7 cellular contexts compared by ENCODE assay signal in the genomic region with DNA sequence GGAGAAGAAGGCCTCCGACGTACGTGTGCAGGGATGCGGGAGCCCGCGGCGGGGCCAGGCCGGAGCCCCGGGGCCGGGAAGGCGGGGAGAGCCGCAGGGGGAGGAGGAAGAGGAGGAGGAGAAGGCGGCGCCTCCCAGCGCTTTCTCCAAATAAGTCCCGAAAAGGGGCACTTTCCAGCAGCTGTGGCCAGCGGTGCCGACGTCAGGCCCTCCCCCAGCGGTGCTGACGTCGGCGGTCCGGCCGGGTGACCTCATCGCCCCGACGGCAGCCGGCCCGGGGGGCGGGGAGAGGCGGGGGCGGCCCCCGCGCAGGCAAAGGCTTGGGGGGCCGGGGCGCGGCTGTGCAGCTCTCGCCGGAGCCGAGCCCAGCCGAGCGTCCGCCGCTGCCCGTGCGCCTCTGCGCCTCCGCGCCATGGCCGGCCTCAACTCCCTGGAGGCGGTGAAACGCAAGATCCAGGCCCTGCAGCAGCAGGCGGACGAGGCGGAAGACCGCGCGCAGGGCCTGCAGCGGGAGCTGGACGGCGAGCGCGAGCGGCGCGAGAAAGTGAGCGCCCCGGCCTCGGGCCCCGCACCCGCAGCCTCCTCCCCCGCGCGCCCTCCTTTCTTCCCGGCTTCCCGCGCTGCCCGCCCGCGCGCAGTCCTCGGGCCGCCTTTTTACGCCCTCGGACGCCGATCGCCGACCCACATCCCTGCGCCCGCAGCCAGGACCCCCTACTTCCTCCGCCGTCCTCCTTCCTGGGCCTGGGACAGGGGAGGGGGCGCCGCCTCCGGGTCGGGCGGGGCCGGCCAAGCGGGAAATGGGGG. TPM values are rescaled to one million over a fixed set of nuclear protein-coding genes. Genes with fewer than 3 reads are reported as not detected.
A peak's percentile ranks its signal among the peaks of the same experiment; 100 is the strongest.
DNase-seq lines count a peak whose midpoint lies in the region; ATAC-seq and TF ChIP-seq lines count a peak whose summit lies in the region.

Gene TPM4 (plus strand): TSS at position 342 of the 804 bp plus-strand sequence. CDS start 71 bp downstream, at position 413.

- peak within 1 kb of the TSS; percentile 99 for H3K27ac Mint-ChIP-seq in chondrocyte (ENCODE audit: unreplicated experiment)

- H3K36me3 Mint-ChIP-seq in chondrocyte (ENCODE audit: low read depth), result peaks cover 15% of the 10 kb centered on the region

- DNase-seq in GM13977 (ENCODE audit: low spot score) (peak; percentile 94), NCI-H2171 (lab: John Stamatoyannopoulos, UW) (peak; percentile 41), chondrocyte (ENCODE audit: low spot score) (peak; percentile 97), kidney glomerular epithelial cell (lab: John Stamatoyannopoulos, UW) (peak; percentile 71)
- peak; percentile 85 for DNase-seq in activated CD4-positive, alpha-beta T cell treated with anti-CD3 and anti-CD28 coated beads for 1 hour
- DNase-seq in stimulated activated CD4-positive, alpha-beta T cell treated with anti-CD3 and anti-CD28 coated beads, Interleukin-15, amount 100 ng/mL, for 24 hours, result peak; percentile 95

- H3K4me1 Mint-ChIP-seq in chondrocyte (ENCODE audit: low read depth), result peaks cover 61% of the 10 kb centered on the region

- H3K27me3 Mint-ChIP-seq in chondrocyte (ENCODE audit: low read depth), result no peaks in the 10 kb centered on the region

- peak within 1 kb of the TSS; percentile 97 for H3K4me3 Mint-ChIP-seq in chondrocyte (ENCODE audit: unreplicated experiment)

- TF ChIP-seq CTCF in GM13977 (IDR thresholded peaks at IDR 0.05; ENCODE audit: extremely low read depth, insufficient read depth, missing control alignments), result no peak
- no peak for TF ChIP-seq CTCF in chondrocyte (IDR thresholded peaks at IDR 0.05)

- H3K9me3 Mint-ChIP-seq in chondrocyte (ENCODE audit: low read depth), result no peaks in the 10 kb centered on the region

- in situ Hi-C loops in GM13977 (cut with MboI; ENCODE audit: low pct_unique_long_range_greater_than_20kb, low sequenced_read_pairs, unreplicated experiment), result no loop called here

- peak; percentile 66 for ATAC-seq in HG02642 (IDR thresholded peaks at IDR 0.05; ENCODE audit: poor library complexity, unreplicated experiment)

RNA-seq across cellular contexts. Expression of gene TPM4, which starts in this region (rescaled TPM):
- 774 to 1,188 TPM (median 1,175 TPM) in 3 replicates for total RNA-seq in chondrocyte

Comparison
In these comparisons a context has a peak if more than half of its experiments do, and no peak if none do; other contexts are left out.
1. Peak in every context shown above with its lines: DNase-seq and ATAC-seq.
2. DNase-seq: peak in every context shown above with its lines; median percentile 97 in chondrocyte; 95 in stimulated activated CD4-positive, alpha-beta T cell treated with anti-CD3 and anti-CD28 coated beads, Interleukin-15, amount 100 ng/mL, for 24 hours; 94 in GM13977; 85 in activated CD4-positive, alpha-beta T cell treated with anti-CD3 and anti-CD28 coated beads for 1 hour; 71 in kidney glomerular epithelial cell; 41 in NCI-H2171.